In genomic region chr10:5625992-5626777, GRCh38 we compare ENCODE assay signal across 13 cellular contexts. TPM values are rescaled to one million over a fixed set of nuclear protein-coding genes. Genes with fewer than 3 reads are reported as not detected.
A peak's percentile ranks its signal among the peaks of the same experiment; 100 is the strongest.
DNase-seq lines count a peak whose midpoint lies in the region; ATAC-seq and TF ChIP-seq lines count a peak whose summit lies in the region.
"Had no signal": no experiment of that assay in that cellular context is flagged by ENCODE, and none has a peak within 500 bp of the region (broad histone marks: within the 10 kb centered on the region; RNA-seq: fewer than 3 reads in every experiment).

No MANE protein-coding gene starts in this region.

- TF ChIP-seq CTCF in liver (IDR thresholded peaks at IDR 0.05; ENCODE audit: low read depth, low read length, missing input control) (no peak), A673 (conservative IDR thresholded peaks at IDR 0.05; ENCODE audit: low read depth, low read length) (no peak)

- BruUV-seq in A673 (replicated peaks; lab: Mats Ljungman, UMichigan): no TSS peak

- CTCF ChIA-PET in A673 (lab: Charles Lee): no interaction called here

- WGBS in liver: 34% methylated on average over 13 of the region's 13 CpGs

- no peak overlapping the region for H3K4me3 Mint-ChIP-seq in stimulated activated naive B cell treated with anti-CD40 and anti-IgM and Interleukin-4, amounts not matched to agents 10 μg/mL and 1 μg/mL and 100 μg/mL, for 72 hours
- no peak overlapping the region for H3K4me3 Mint-ChIP-seq in effector memory CD8-positive, alpha-beta T cell
- H3K4me3 Mint-ChIP-seq: activated naive CD4-positive, alpha-beta T cell treated with anti-CD3 and anti-CD28 coated beads, Interleukin-2, amount 50 U/mL, for 24 hours; central memory CD8-positive, alpha-beta T cell had no signal

- H3K4me3 ChIP-seq in liver (ENCODE audit: low read depth in 1 of 3, low read length in 3 of 3) (no peak overlapping the region), A673 (ENCODE audit: low read depth, low read length, poor library complexity, severe bottlenecking) (no peak overlapping the region)
- H3K4me3 ChIP-seq: upper lobe of left lung had no signal

- peak overlapping the region; percentile 71 to 84 for H3K27ac ChIP-seq in liver (ENCODE audit: low read depth in 1 of 2, low read length in 2 of 2)
- no peak overlapping the region for H3K27ac ChIP-seq in A673 (ENCODE audit: low read depth, low read length, poor library complexity, severe bottlenecking)
- H3K27ac ChIP-seq: upper lobe of left lung had no signal

- peaks cover 5 to 12% of the 10 kb centered on the region in 2 donors for H3K27me3 Mint-ChIP-seq in stimulated activated naive B cell treated with anti-CD40 and anti-IgM and Interleukin-4, amounts not matched to agents 10 μg/mL and 1 μg/mL and 100 μg/mL, for 72 hours
- H3K27me3 Mint-ChIP-seq in effector memory CD8-positive, alpha-beta T cell: peaks cover 14 to 19% of the 10 kb centered on the region in 2 donors
- H3K27me3 Mint-ChIP-seq: activated naive CD4-positive, alpha-beta T cell treated with anti-CD3 and anti-CD28 coated beads, Interleukin-2, amount 50 U/mL, for 24 hours had no signal

- TF ChIP-seq RAD21 in liver (IDR thresholded peaks at IDR 0.05): peak; percentile 61 to 76

- DNase-seq in NCI-H524 (lab: John Stamatoyannopoulos, UW): peak; percentile 21 to 71
- no peak for DNase-seq in NCI-H524 treated with DMSO at 0.1 percent for 48 hours (lab: John Stamatoyannopoulos, UW)
- DNase-seq in SHP77 (lab: John Stamatoyannopoulos, UW): peak; percentile 40 to 69
- DNase-seq in stimulated activated naive B cell treated with anti-CD40 and anti-IgM and Interleukin-4, amounts not matched to agents 10 μg/mL and 1 μg/mL and 100 μg/mL, for 72 hours: no peak
- no peak for DNase-seq in A673 (ENCODE audit: low spot score)
- no peak for DNase-seq in effector memory CD8-positive, alpha-beta T cell
- DNase-seq in LoVo (ENCODE audit: low spot score): no peak
- DNase-seq: COR-L47; stimulated activated CD4-positive, alpha-beta T cell treated with anti-CD3 and anti-CD28 coated beads, Interleukin-2, amount 100 ng/mL, for 48 hours; upper lobe of left lung had no signal

- no peaks in the 10 kb centered on the region for H3K36me3 ChIP-seq in liver (ENCODE audit: control insufficient read depth in 4 of 4, insufficient read depth in 3 of 4, low read depth in 1 of 4, low read length in 3 of 4)
- no peaks in the 10 kb centered on the region for H3K36me3 ChIP-seq in A673 (ENCODE audit: insufficient read depth, low read length, poor library complexity, severe bottlenecking)
- H3K36me3 ChIP-seq: upper lobe of left lung had no signal

- no peaks in the 10 kb centered on the region for H3K9me3 ChIP-seq in liver (ENCODE audit: control insufficient read depth in 4 of 4, low read length in 3 of 4)
- H3K9me3 ChIP-seq in A673 (ENCODE audit: low read depth, low read length, poor library complexity, severe bottlenecking): no peaks in the 10 kb centered on the region
- H3K9me3 ChIP-seq: upper lobe of left lung had no signal

- no peaks in the 10 kb centered on the region for H3K9me3 Mint-ChIP-seq in stimulated activated naive B cell treated with anti-CD40 and anti-IgM and Interleukin-4, amounts not matched to agents 10 μg/mL and 1 μg/mL and 100 μg/mL, for 72 hours
- H3K9me3 Mint-ChIP-seq in effector memory CD8-positive, alpha-beta T cell: no peaks in the 10 kb centered on the region
- H3K9me3 Mint-ChIP-seq: activated naive CD4-positive, alpha-beta T cell treated with anti-CD3 and anti-CD28 coated beads, Interleukin-2, amount 50 U/mL, for 24 hours; central memory CD8-positive, alpha-beta T cell had no signal

- H3K9ac ChIP-seq in liver (ENCODE audit: low read depth in 1 of 2, low read length in 2 of 2): peak overlapping the region in 1 of 2 donors; percentile 54

- H3K4me1 Mint-ChIP-seq in stimulated activated naive B cell treated with anti-CD40 and anti-IgM and Interleukin-4, amounts not matched to agents 10 μg/mL and 1 μg/mL and 100 μg/mL, for 72 hours: peaks cover 20 to 36% of the 10 kb centered on the region in 2 donors
- H3K4me1 Mint-ChIP-seq in effector memory CD8-positive, alpha-beta T cell (ENCODE audit: low read depth in 2 of 2): peaks cover 4 to 10% of the 10 kb centered on the region in 2 donors

- POLR2A ChIA-PET in A673 (lab: Charles Lee; ENCODE audit: low non-redundant PET): no interaction called here

- no peaks in the 10 kb centered on the region for H3K36me3 Mint-ChIP-seq in stimulated activated naive B cell treated with anti-CD40 and anti-IgM and Interleukin-4, amounts not matched to agents 10 μg/mL and 1 μg/mL and 100 μg/mL, for 72 hours
- H3K36me3 Mint-ChIP-seq in effector memory CD8-positive, alpha-beta T cell (ENCODE audit: insufficient read depth): peaks cover 3% of the 10 kb centered on the region
- H3K36me3 Mint-ChIP-seq: activated naive CD4-positive, alpha-beta T cell treated with anti-CD3 and anti-CD28 coated beads, Interleukin-2, amount 50 U/mL, for 24 hours had no signal

- H3K4me1 ChIP-seq in liver (ENCODE audit: control insufficient read depth in 4 of 4, insufficient read depth in 4 of 4, low read length in 3 of 4) (peaks cover 11 to 50% (median 44%) of the 10 kb centered on the region in 4 donors), A673 (ENCODE audit: insufficient read depth, low read length, poor library complexity, severe bottlenecking) (peaks cover 3% of the 10 kb centered on the region)

- no peaks in the 10 kb centered on the region for H3K27me3 ChIP-seq in liver (ENCODE audit: control insufficient read depth in 4 of 4, insufficient read depth in 4 of 4, low read length in 3 of 4)
- H3K27me3 ChIP-seq in A673 (replicated peaks; ENCODE audit: insufficient read depth, low read depth, low read length, poor library complexity): no peaks in the 10 kb centered on the region
- H3K27me3 ChIP-seq: upper lobe of left lung had no signal

- peak; percentile 43 to 63 for ATAC-seq in stimulated activated naive B cell treated with anti-CD40 and anti-IgM and Interleukin-4, amounts not matched to agents 10 μg/mL and 1 μg/mL and 100 μg/mL, for 72 hours (replicated peaks)
- no peak for ATAC-seq in effector memory CD8-positive, alpha-beta T cell (replicated peaks)

- intact Hi-C loops in A673 (cut with micrococcal nuclease; ENCODE audit: unreplicated experiment): loop anchor here (10.0 kb wide), 2 partner anchors 249 to 781 kb away; no protein-coding TSS in a partner anchor

- peak overlapping the region; percentile 56 for H3K27ac Mint-ChIP-seq in stimulated activated naive B cell treated with anti-CD40 and anti-IgM and Interleukin-4, amounts not matched to agents 10 μg/mL and 1 μg/mL and 100 μg/mL, for 72 hours
- no peak overlapping the region for H3K27ac Mint-ChIP-seq in effector memory CD8-positive, alpha-beta T cell
- H3K27ac Mint-ChIP-seq: activated naive CD4-positive, alpha-beta T cell treated with anti-CD3 and anti-CD28 coated beads, Interleukin-2, amount 50 U/mL, for 24 hours had no signal

TF ChIP-seq in liver, 16 proteins besides CTCF, POLR2A, EP300 and RAD21 (continues in another document):
- peak in 1 of 2 donors; percentile 65 for TF ChIP-seq EGR1 (IDR thresholded peaks at IDR 0.05; ENCODE audit: low read depth in 2 of 2)
- TF ChIP-seq NR2F2 (IDR thresholded peaks at IDR 0.05): no peak
- peak; percentile 83 for TF ChIP-seq REST (IDR thresholded peaks at IDR 0.05)
- peak; percentile 94 for TF ChIP-seq MAX (IDR thresholded peaks at IDR 0.05)
- TF ChIP-seq SP1 (IDR thresholded peaks at IDR 0.05): peak; percentile 84
- TF ChIP-seq TAF1 (conservative IDR thresholded peaks at IDR 0.05): peak; percentile 73
- peak; percentile 53 for TF ChIP-seq FOXA1 (IDR thresholded peaks at IDR 0.05)
- peak; percentile 37 to 88 for TF ChIP-seq JUND (IDR thresholded peaks at IDR 0.05)
- peak; percentile 24 for TF ChIP-seq HNF4G (IDR thresholded peaks at IDR 0.05)
- TF ChIP-seq HNF4A (conservative IDR thresholded peaks at IDR 0.05): peak; percentile 83 to 95
- peak; percentile 76 for TF ChIP-seq FOXA2 (IDR thresholded peaks at IDR 0.05)
- TF ChIP-seq ATF3 (IDR thresholded peaks at IDR 0.05): no peak
- peak; percentile 86 for TF ChIP-seq YY1 (IDR thresholded peaks at IDR 0.05)
- TF ChIP-seq RXRA (IDR thresholded peaks at IDR 0.05): peak; percentile 90 to 94
- TF ChIP-seq GABPA (IDR thresholded peaks at IDR 0.05 in 1 of 2, conservative IDR thresholded peaks at IDR 0.05 in 1 of 2): peak in 1 of 2 donors; percentile 47

RNA-seq across cellular contexts. Expression of gene ASB13, which starts 40.2 kb away (rescaled TPM):
- total RNA-seq in liver: 10 to 100 TPM in 1 of 2 donors, 1 to 10 TPM in 1; 8.5 to 48.3 TPM
- polyA plus RNA-seq in liver: 10 to 100 TPM; 40.8 to 44.2 TPM
- 11.9 and 17.8 TPM in 2 replicates for total RNA-seq in A673 (2021)

RNA-seq across cellular contexts. Expression of gene TASOR2, which starts 58.5 kb away (rescaled TPM):
- total RNA-seq in liver (10 to 100 TPM; 18.9 to 40.3 TPM), A673 (2021) (82.5 and 94.5 TPM in 2 replicates)
- polyA plus RNA-seq in liver: 1 to 10 TPM; 7.6 to 9.5 TPM

Comparison
In these comparisons a context has a peak if more than half of its experiments do, and no peak if none do; other contexts are left out.
1. DNase-seq: peak in NCI-H524 (2 of 2) and SHP77 (2 of 2); none in NCI-H524 treated with DMSO at 0.1 percent for 48 hours (single experiment), stimulated activated naive B cell treated with anti-CD40 and anti-IgM and Interleukin-4, amounts not matched to agents 10 μg/mL and 1 μg/mL and 100 μg/mL, for 72 hours (single experiment), A673 (single experiment), effector memory CD8-positive, alpha-beta T cell (0 of 3) and LoVo (single experiment).